8 cellular contexts compared by ENCODE assay signal in the genomic region with DNA sequence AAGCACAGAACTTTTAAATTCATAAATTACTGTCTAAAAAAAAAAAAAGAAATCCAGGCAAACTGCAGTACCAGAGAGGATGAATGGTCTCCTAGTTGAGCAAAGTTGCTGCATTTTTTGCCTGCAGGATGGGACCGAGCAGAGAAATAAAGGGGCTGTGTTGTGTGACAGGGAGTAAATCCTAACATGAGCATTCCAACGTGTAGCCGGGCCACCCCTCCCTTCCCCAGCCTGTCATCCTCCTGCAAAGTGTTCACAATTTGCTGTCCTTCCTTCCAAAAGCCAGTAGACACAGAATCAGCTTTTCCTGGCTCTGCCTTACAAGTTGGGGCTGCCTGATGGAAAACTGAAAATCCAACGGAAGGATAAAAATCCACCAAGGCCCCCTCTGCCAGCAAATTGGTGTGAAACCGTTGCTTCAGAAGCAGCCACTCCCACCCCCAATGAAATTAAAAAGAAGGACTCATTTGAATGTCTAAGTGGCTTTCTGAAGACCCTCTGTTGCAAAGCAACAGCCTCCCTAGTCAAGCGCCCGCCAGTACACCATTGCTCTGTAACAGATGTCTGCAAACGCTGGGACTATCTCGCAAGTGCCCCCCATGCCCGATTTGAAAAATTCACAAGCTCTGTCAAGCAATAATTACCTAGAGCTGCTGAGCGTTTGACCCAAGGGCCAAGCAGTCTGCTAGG. TPM values are rescaled to one million over a fixed set of nuclear protein-coding genes. Genes with fewer than 3 reads are reported as not detected.
DNase-seq lines count a peak whose midpoint lies in the region; ATAC-seq and TF ChIP-seq lines count a peak whose summit lies in the region.

No MANE protein-coding gene starts in this region.

- H3K36me3 Mint-ChIP-seq in progenitor cell of endocrine pancreas (ENCODE audit: insufficient read depth): peaks cover 3% of the 10 kb centered on the region

- H3K27me3 ChIP-seq in heart left ventricle (no peaks in the 10 kb centered on the region), body of pancreas (no peaks in the 10 kb centered on the region)

- DNase-seq in GM12865 (ENCODE audit: low read depth) (no peak), heart left ventricle (no peak), progenitor cell of endocrine pancreas (ENCODE audit: low spot score, unreplicated experiment) (no peak), NCI-H510A treated with DMSO at 0.1 percent for 48 hours (lab: John Stamatoyannopoulos, UW) (no peak), HCEC 1CT (no peak), body of pancreas (no peak)

- TF ChIP-seq CTCF in GM12865 (IDR thresholded peaks at IDR 0.05; ENCODE audit: insufficient read depth, low read depth, low read length, missing control alignments) (no peak), heart left ventricle (IDR thresholded peaks at IDR 0.05) (no peak), progenitor cell of endocrine pancreas (IDR thresholded peaks at IDR 0.05; ENCODE audit: unreplicated experiment) (no peak), body of pancreas (IDR thresholded peaks at IDR 0.05) (no peak)

- H3K27ac Mint-ChIP-seq in progenitor cell of endocrine pancreas: no peak overlapping the region

- no peak for TF ChIP-seq POLR2A in heart left ventricle (IDR thresholded peaks at IDR 0.05)
- TF ChIP-seq POLR2A in body of pancreas (IDR thresholded peaks at IDR 0.05): no peak

- ATAC-seq in SK-N-SH treated with all-trans-retinoic acid at 6 μM for 48 hours: peak; percentile 19
- peak in 2 of 4 donors; percentile 8 to 34 for ATAC-seq in heart left ventricle
- no peak for ATAC-seq in HG03571 (IDR thresholded peaks at IDR 0.05; ENCODE audit: unreplicated experiment)
- no peak for ATAC-seq in body of pancreas

- H3K4me1 ChIP-seq in heart left ventricle (peaks cover 0 to 59% (median 17%) of the 10 kb centered on the region in 12 donors), body of pancreas (peaks cover 14% of the 10 kb centered on the region)

- peaks cover 39% of the 10 kb centered on the region for H3K27me3 Mint-ChIP-seq in progenitor cell of endocrine pancreas

- intact Hi-C loops in heart left ventricle (cut with DNase I): loop anchor here in 4 of 10 donors (10.0 kb wide), 2 partner anchors 50 to 60 kb away; no protein-coding TSS in a partner anchor
- intact Hi-C loops in body of pancreas (cut with DNase I): no loop called here

- H3K4me3 ChIP-seq in GM12865 (ENCODE audit: low read depth, low read length): peak overlapping the region; percentile 51
- H3K4me3 ChIP-seq in heart left ventricle: peak overlapping the region; percentile 11 to 84 (median 70)
- no peak overlapping the region for H3K4me3 ChIP-seq in body of pancreas

- WGBS in heart left ventricle, 4 donors: 24 to 31% (median 27%) methylated on average over 10 to 11 of the region's 11 CpGs
- 16 to 39% methylated on average over 11 of the region's 11 CpGs for WGBS in body of pancreas, 2 donors

- H3K9me3 ChIP-seq in heart left ventricle (no peaks in the 10 kb centered on the region), body of pancreas (no peaks in the 10 kb centered on the region)

- H3K4me1 Mint-ChIP-seq in progenitor cell of endocrine pancreas (ENCODE audit: low read depth): peaks cover 2% of the 10 kb centered on the region

- H3K4me3 Mint-ChIP-seq in progenitor cell of endocrine pancreas (ENCODE audit: low read depth): peak overlapping the region; percentile 72

- no peaks in the 10 kb centered on the region for H3K9me3 Mint-ChIP-seq in progenitor cell of endocrine pancreas (ENCODE audit: low read depth)

- H3K27ac ChIP-seq in heart left ventricle (peak overlapping the region in 11 of 12 donors; percentile 55 to 90 (median 81)), body of pancreas (no peak overlapping the region)

- H3K36me3 ChIP-seq in heart left ventricle (no peaks in the 10 kb centered on the region), body of pancreas (replicated peaks in 1 of 2; ENCODE audit: insufficient read depth in 1 of 2, low read depth in 2 of 2) (no peaks in the 10 kb centered on the region)

TF ChIP-seq in SK-N-SH treated with all-trans-retinoic acid at 6 μM for 48 hours, 23 proteins besides CTCF, POLR2A, EP300 and RAD21:
- TF ChIP-seq ZFP30 (CRISPR knock-in tag; IDR thresholded peaks at IDR 0.05) (no peak), ZNF70 (CRISPR knock-in tag; IDR thresholded peaks at IDR 0.05) (no peak)
- TF ChIP-seq, protein P1, sequence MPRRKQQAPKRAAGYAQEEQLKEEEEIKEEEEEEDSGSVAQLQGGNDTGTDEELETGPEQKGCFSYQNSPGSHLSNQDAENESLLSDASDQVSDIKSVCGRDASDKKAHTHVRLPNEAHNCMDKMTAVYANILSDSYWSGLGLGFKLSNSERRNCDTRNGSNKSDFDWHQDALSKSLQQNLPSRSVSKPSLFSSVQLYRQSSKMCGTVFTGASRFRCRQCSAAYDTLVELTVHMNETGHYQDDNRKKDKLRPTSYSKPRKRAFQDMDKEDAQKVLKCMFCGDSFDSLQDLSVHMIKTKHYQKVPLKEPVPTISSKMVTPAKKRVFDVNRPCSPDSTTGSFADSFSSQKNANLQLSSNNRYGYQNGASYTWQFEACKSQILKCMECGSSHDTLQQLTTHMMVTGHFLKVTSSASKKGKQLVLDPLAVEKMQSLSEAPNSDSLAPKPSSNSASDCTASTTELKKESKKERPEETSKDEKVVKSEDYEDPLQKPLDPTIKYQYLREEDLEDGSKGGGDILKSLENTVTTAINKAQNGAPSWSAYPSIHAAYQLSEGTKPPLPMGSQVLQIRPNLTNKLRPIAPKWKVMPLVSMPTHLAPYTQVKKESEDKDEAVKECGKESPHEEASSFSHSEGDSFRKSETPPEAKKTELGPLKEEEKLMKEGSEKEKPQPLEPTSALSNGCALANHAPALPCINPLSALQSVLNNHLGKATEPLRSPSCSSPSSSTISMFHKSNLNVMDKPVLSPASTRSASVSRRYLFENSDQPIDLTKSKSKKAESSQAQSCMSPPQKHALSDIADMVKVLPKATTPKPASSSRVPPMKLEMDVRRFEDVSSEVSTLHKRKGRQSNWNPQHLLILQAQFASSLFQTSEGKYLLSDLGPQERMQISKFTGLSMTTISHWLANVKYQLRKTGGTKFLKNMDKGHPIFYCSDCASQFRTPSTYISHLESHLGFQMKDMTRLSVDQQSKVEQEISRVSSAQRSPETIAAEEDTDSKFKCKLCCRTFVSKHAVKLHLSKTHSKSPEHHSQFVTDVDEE (CRISPR knock-in tag; IDR thresholded peaks at IDR 0.05): no peak

RNA-seq across cellular contexts. Expression of gene FRMD4B, which starts 0.7 kb away (rescaled TPM):
- 10 to 100 TPM in 7 of 9 donors, 1 to 10 TPM in 2; 7.2 to 42.8 (median 11.4) TPM for total RNA-seq in heart left ventricle
- polyA plus RNA-seq in heart left ventricle: 1 to 10 TPM; 3.4 to 4.5 TPM
- total RNA-seq in progenitor cell of endocrine pancreas: 39.1 and 41.6 TPM in 2 replicates
- 10 to 100 TPM in 1 of 2 donors, 1 to 10 TPM in 1; 7.3 to 14.3 TPM for total RNA-seq in body of pancreas

Comparison
In these comparisons a context has a peak if more than half of its experiments do, and no peak if none do; other contexts are left out.
1. H3K4me3 ChIP-seq: peak in GM12865 (single experiment) and heart left ventricle (12 of 12); none in body of pancreas (0 of 2).
2. H3K27ac ChIP-seq: peak in heart left ventricle (11 of 12); none in body of pancreas (0 of 4).